In the genomic region with DNA sequence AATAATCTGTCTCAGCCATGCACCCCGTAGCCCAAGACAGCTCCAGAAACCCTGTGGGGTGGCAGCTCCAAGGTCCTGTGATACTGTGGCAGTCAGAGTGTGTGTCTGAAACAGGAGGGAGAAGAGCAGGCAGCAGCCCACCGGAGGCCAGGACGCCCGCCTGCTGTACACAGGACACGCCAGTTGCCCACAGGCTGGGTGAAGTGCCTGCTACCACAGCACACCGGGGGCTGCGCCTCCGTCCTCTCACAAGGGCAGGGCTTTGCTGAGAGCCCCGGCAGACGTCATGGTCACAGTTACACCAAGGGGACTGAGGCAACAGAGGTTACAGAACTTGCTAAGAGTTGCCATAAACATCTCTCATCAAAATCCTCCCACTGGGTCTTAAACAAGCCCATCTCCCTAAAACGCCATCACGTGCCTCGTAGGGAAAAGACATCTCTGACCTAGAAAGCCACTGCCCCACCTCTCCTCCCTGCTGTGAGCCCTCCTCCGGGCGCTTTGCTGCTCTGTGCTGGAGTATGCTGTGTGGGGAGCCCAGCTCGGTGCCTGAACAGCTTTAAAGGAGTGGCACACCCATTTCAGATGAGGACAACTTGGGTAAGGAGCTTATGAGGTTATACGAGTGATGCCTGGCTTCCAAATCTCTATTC, we compare ENCODE assay signal across 21 cellular contexts.
"Had no signal": no experiment of that assay in that cellular context is flagged by ENCODE, and none has a peak within 500 bp of the region (broad histone marks: within the 10 kb centered on the region; RNA-seq: fewer than 3 reads in every experiment).

No MANE protein-coding gene starts in this region.

- H3K4me3 ChIP-seq: cardiac muscle cell, coronary artery, skin epidermis, testis, tibial nerve had no signal

- H3K27me3 Mint-ChIP-seq: naive thymus-derived CD4-positive, alpha-beta T cell had no signal

- DNase-seq: effector CD4-positive, alpha-beta T cell; endodermal cell; erythroblast; glutamatergic neuron; immature natural killer cell; left colon; left ventricle myocardium superior; naive thymus-derived CD4-positive, alpha-beta T cell; nephron progenitor cell; stimulated activated CD4-positive, alpha-beta T cell treated with anti-CD3 and anti-CD28 coated beads, Interleukin-12 subunit alpha, Interleukin-12 subunit beta, amount 100 ng/mL, for 4 hours; stimulated activated naive CD8-positive, alpha-beta T cell treated with anti-CD3 and anti-CD28 coated beads, Interleukin-15, Interleukin-2, amounts not matched to agents 100 U/mL and 50 U/mL, for 24 hours; testis had no signal

- ATAC-seq: left colon; left ventricle myocardium superior; naive thymus-derived CD4-positive, alpha-beta T cell; sciatic nerve; stimulated activated naive CD8-positive, alpha-beta T cell treated with anti-CD3 and anti-CD28 coated beads, Interleukin-15, Interleukin-2, amounts not matched to agents 100 U/mL and 50 U/mL, for 24 hours had no signal

- H3K27ac ChIP-seq: coronary artery, neutrophil, skin epidermis, testis, tibial nerve had no signal

- FAIRE-seq: endothelial cell of umbilical vein, frontal cortex, keratinocyte had no signal

- H3K4me3 Mint-ChIP-seq: endodermal cell; immature natural killer cell; naive thymus-derived CD4-positive, alpha-beta T cell; nephron progenitor cell had no signal

- H3K27ac Mint-ChIP-seq: endodermal cell had no signal

- H3K27me3 ChIP-seq: cardiac muscle cell, neutrophil, testis, tibial nerve had no signal

- H3K9me3 ChIP-seq: neutrophil, testis had no signal
